Comparison of ENCODE assay signal across 1 cellular context in genomic region chr6:79543886-79544285, GRCh38.
TF ChIP-seq lines count a peak whose summit lies in the region.

No MANE protein-coding gene starts in this region.

TF ChIP-seq in K562, 482 proteins besides CTCF, POLR2A, EP300 and RAD21 (continued from another document):
- no peak for TF ChIP-seq RBFOX2 (IDR thresholded peaks at IDR 0.05; ENCODE audit: low read depth, low read length)
- no peak for TF ChIP-seq ZNF444 (CRISPR knock-in tag; IDR thresholded peaks at IDR 0.05)
- TF ChIP-seq ZNF707 (CRISPR knock-in tag; conservative IDR thresholded peaks at IDR 0.05) = no peak
- no peak for TF ChIP-seq PCBP1 (IDR thresholded peaks at IDR 0.05; ENCODE audit: low read depth, low read length, poor library complexity, severe bottlenecking)
- no peak for TF ChIP-seq HMBOX1 (IDR thresholded peaks at IDR 0.05)
- TF ChIP-seq RFX7 (CRISPR knock-in tag; IDR thresholded peaks at IDR 0.05) = no peak
- no peak for TF ChIP-seq PHF20 (IDR thresholded peaks at IDR 0.05; ENCODE audit: partially characterized antibody)
- TF ChIP-seq HDAC1 (IDR thresholded peaks at IDR 0.05) = 0 out of 4 replicates have a peak, but pooled peaks of 1 of the 2 experiments have one; percentile 12
- TF ChIP-seq ELF4 (CRISPR knock-in tag; IDR thresholded peaks at IDR 0.05) = no peak
- TF ChIP-seq HINFP (tag; conservative IDR thresholded peaks at IDR 0.05; ENCODE audit: low read depth) = no peak
- TF ChIP-seq RBM22 (IDR thresholded peaks at IDR 0.05; ENCODE audit: low read depth, low read length, poor library complexity, severe bottlenecking) = no peak
- TF ChIP-seq NFIX (CRISPR knock-in tag; IDR thresholded peaks at IDR 0.05; ENCODE audit: low read depth) = no peak
- TF ChIP-seq ZBTB33 (CRISPR knock-in tag; IDR thresholded peaks at IDR 0.05) = no peak
- TF ChIP-seq THRAP3 (IDR thresholded peaks at IDR 0.05; ENCODE audit: borderline replicate concordance) = no peak
- TF ChIP-seq POLR2H (tag; IDR thresholded peaks at IDR 0.05; ENCODE audit: low read depth) = no peak
- TF ChIP-seq ZNF639 (CRISPR knock-in tag; conservative IDR thresholded peaks at IDR 0.05 in 1 of 2, IDR thresholded peaks at IDR 0.05 in 1 of 2) = peak in 1 of 2 experiments; percentile 37; a peak in 1 of 4 replicates
- no peak for TF ChIP-seq SMARCA4 (IDR thresholded peaks at IDR 0.05)
- TF ChIP-seq ZNF507 (tag; conservative IDR thresholded peaks at IDR 0.05) = no peak
- TF ChIP-seq SNIP1 (IDR thresholded peaks at IDR 0.05; ENCODE audit: low read depth) = no peak
- TF ChIP-seq GTF2F1 (IDR thresholded peaks at IDR 0.05; ENCODE audit: low read depth, low read length) = no peak
- no peak for TF ChIP-seq BRF2 (IDR thresholded peaks at IDR 0.05; ENCODE audit: borderline replicate concordance, insufficient read depth, insufficient read length)
- TF ChIP-seq EHMT2 (IDR thresholded peaks at IDR 0.05) = 0 out of 2 replicates have a peak, but pooled peaks have one; percentile 25
- no peak for TF ChIP-seq TAF1 (IDR thresholded peaks at IDR 0.05; ENCODE audit: control insufficient read depth, extremely low read depth, insufficient read depth, low read length, severe bottlenecking)
- no peak for TF ChIP-seq MTF1 (CRISPR knock-in tag; IDR thresholded peaks at IDR 0.05; ENCODE audit: borderline replicate concordance)
- no peak for TF ChIP-seq TAF7 (tag; IDR thresholded peaks at IDR 0.05)
- TF ChIP-seq DPF2 (IDR thresholded peaks at IDR 0.05) = peak; percentile 35; the same call in 1 of the 2 replicates
- no peak for TF ChIP-seq CEBPZ (IDR thresholded peaks at IDR 0.05; ENCODE audit: borderline replicate concordance, low read depth, low read length)
- no peak for TF ChIP-seq MCM7 (IDR thresholded peaks at IDR 0.05)
- no peak for TF ChIP-seq ZZZ3 (IDR thresholded peaks at IDR 0.05)
- no peak for TF ChIP-seq NR0B1 (IDR thresholded peaks at IDR 0.05; ENCODE audit: partially characterized antibody)
- no peak for TF ChIP-seq ARID4B (CRISPR knock-in tag; IDR thresholded peaks at IDR 0.05)
- TF ChIP-seq PPARD (CRISPR knock-in tag; IDR thresholded peaks at IDR 0.05) = no peak
- TF ChIP-seq NR2C2 (CRISPR knock-in tag; IDR thresholded peaks at IDR 0.05) = no peak
- TF ChIP-seq NR2C2 (tag; IDR thresholded peaks at IDR 0.05) = no peak
- TF ChIP-seq SPI1 (IDR thresholded peaks at IDR 0.05; ENCODE audit: borderline replicate concordance, low read depth, low read length) = peak; percentile 75
TF ChIP-seq in K562: peak in this region for 5.
